ENCODE assay signal across 1 cellular context in genomic region chr4:6694177-6694901, GRCh38.
TF ChIP-seq lines count a peak whose summit lies in the region.

No MANE protein-coding gene starts in this region.

TF ChIP-seq in A549, 52 proteins besides CTCF, POLR2A, EP300 and RAD21:
- TF ChIP-seq CBX2 (IDR thresholded peaks at IDR 0.05; ENCODE audit: borderline replicate concordance, low read depth) (no peak), HOXB13 (CRISPR knock-in tag; IDR thresholded peaks at IDR 0.05; ENCODE audit: low read depth) (no peak), TFCP2L1 (CRISPR knock-in tag; IDR thresholded peaks at IDR 0.05) (no peak), RCOR1 (IDR thresholded peaks at IDR 0.05; ENCODE audit: low read depth, low read length) (no peak), MYC (IDR thresholded peaks at IDR 0.05; ENCODE audit: borderline replicate concordance, low read length) (no peak), ATOH8 (CRISPR knock-in tag; IDR thresholded peaks at IDR 0.05; ENCODE audit: low read depth) (no peak), HEYL (CRISPR knock-in tag; IDR thresholded peaks at IDR 0.05) (no peak), KDM1A (IDR thresholded peaks at IDR 0.05; ENCODE audit: low read depth) (no peak), EHMT2 (IDR thresholded peaks at IDR 0.05; ENCODE audit: low read depth) (no peak), CHD4 (IDR thresholded peaks at IDR 0.05; ENCODE audit: borderline replicate concordance) (no peak), HOXB5 (CRISPR knock-in tag; IDR thresholded peaks at IDR 0.05) (no peak), REST (IDR thresholded peaks at IDR 0.05) (no peak), CHD2 (IDR thresholded peaks at IDR 0.05; ENCODE audit: low read length, partially characterized antibody) (no peak)
